22 cellular contexts compared by ENCODE assay signal in genomic region chr4:138671106-138671505, GRCh38.
"Had no signal": no experiment of that assay in that cellular context is flagged by ENCODE, and none has a peak within 500 bp of the region (broad histone marks: within the 10 kb centered on the region; RNA-seq: fewer than 3 reads in every experiment).

No MANE protein-coding gene starts in this region.

- H3K4me3 Mint-ChIP-seq: activated CD4-positive, alpha-beta T cell treated with anti-CD3 and anti-CD28 coated beads, Interleukin-2, amount 10 ng/mL, durations not matched to agents 7 days and 5 days; activated CD8-positive, alpha-beta T cell treated with anti-CD3 and anti-CD28 coated beads, Interleukin-2, amount 10 ng/mL, durations not matched to agents 7 days and 5 days; effector memory CD8-positive, alpha-beta T cell; natural killer cell; stimulated activated naive CD8-positive, alpha-beta T cell treated with anti-CD3 and anti-CD28 coated beads, Interleukin-15, Interleukin-2, amounts not matched to agents 100 ng/mL and 50 ng/mL, for 24 hours; T-helper 1 cell treated with Interleukin-12 subunit alpha and Interleukin-12 subunit beta and Interleukin-4 antibody, amounts not matched to agents 30 μg/mL and 1 μg/mL, for 36 hours had no signal

- H3K27me3 ChIP-seq: adrenal gland, esophagus muscularis mucosa, gastrocnemius medialis, tibial artery had no signal

- ATAC-seq: activated CD8-positive, alpha-beta T cell treated with anti-CD3 and anti-CD28 coated beads, Interleukin-2, amount 10 ng/mL, durations not matched to agents 7 days and 5 days; activated naive CD4-positive, alpha-beta T cell treated with anti-CD3 and anti-CD28 coated beads, Interleukin-2, amount 50 U/mL, for 72 hours; effector memory CD8-positive, alpha-beta T cell; gastrocnemius medialis; left ventricle myocardium superior; natural killer cell had no signal

- H3K27me3 Mint-ChIP-seq: progenitor cell of endocrine pancreas had no signal

- H3K9me3 Mint-ChIP-seq: activated CD4-positive, alpha-beta T cell treated with anti-CD3 and anti-CD28 coated beads, Interleukin-2, amount 10 ng/mL, durations not matched to agents 7 days and 5 days; activated naive CD4-positive, alpha-beta T cell treated with anti-CD3 and anti-CD28 coated beads, Interleukin-2, amount 50 U/mL, for 72 hours; effector memory CD8-positive, alpha-beta T cell; stimulated activated naive CD8-positive, alpha-beta T cell treated with anti-CD3 and anti-CD28 coated beads, Interleukin-15, Interleukin-2, amounts not matched to agents 100 ng/mL and 50 ng/mL, for 24 hours; T-helper 1 cell treated with Interleukin-12 subunit alpha and Interleukin-12 subunit beta and Interleukin-4 antibody, amounts not matched to agents 30 μg/mL and 1 μg/mL, for 36 hours had no signal

- H3K4me1 ChIP-seq: gastrocnemius medialis had no signal

- H3K27ac Mint-ChIP-seq: activated CD4-positive, alpha-beta T cell treated with anti-CD3 and anti-CD28 coated beads, Interleukin-2, amount 10 ng/mL, durations not matched to agents 7 days and 5 days; activated CD8-positive, alpha-beta T cell treated with anti-CD3 and anti-CD28 coated beads, Interleukin-2, amount 10 ng/mL, durations not matched to agents 7 days and 5 days; activated naive CD4-positive, alpha-beta T cell treated with anti-CD3 and anti-CD28 coated beads, Interleukin-2, amount 50 U/mL, for 72 hours; effector memory CD8-positive, alpha-beta T cell; natural killer cell; progenitor cell of endocrine pancreas; stimulated activated naive CD8-positive, alpha-beta T cell treated with anti-CD3 and anti-CD28 coated beads, Interleukin-15, Interleukin-2, amounts not matched to agents 100 ng/mL and 50 ng/mL, for 24 hours; T-helper 1 cell treated with Interleukin-12 subunit alpha and Interleukin-12 subunit beta and Interleukin-4 antibody, amounts not matched to agents 30 μg/mL and 1 μg/mL, for 36 hours had no signal

- H3K4me3 ChIP-seq: adrenal gland, esophagus muscularis mucosa, gastrocnemius medialis, tibial artery had no signal

- DNase-seq: activated CD4-positive, alpha-beta T cell treated with anti-CD3 and anti-CD28 coated beads, Interleukin-2, amount 10 ng/mL, durations not matched to agents 7 days and 5 days; activated CD4-positive, CD25-positive, alpha-beta regulatory T cell treated with anti-CD3 and anti-CD28 coated beads, Interleukin-2, amount 50 U/mL, for 72 hours; activated CD8-positive, alpha-beta T cell treated with anti-CD3 and anti-CD28 coated beads, Interleukin-2, amount 10 ng/mL, durations not matched to agents 7 days and 5 days; activated gamma-delta T cell treated with Interleukin-2 at 50 U/mL for 16 hours; adrenal gland; central memory CD4-positive, alpha-beta T cell; effector memory CD8-positive, alpha-beta T cell; gastrocnemius medialis; hypothalamus; left ventricle myocardium superior; mammary epithelial cell; midbrain; natural killer cell; stimulated activated CD4-positive, alpha-beta T cell treated with anti-CD3 and anti-CD28 coated beads, Interleukin-4, amount 100 ng/mL, for 24 hours; T1000; tibial artery; WERI-Rb-1 had no signal

- H3K36me3 Mint-ChIP-seq: activated naive CD4-positive, alpha-beta T cell treated with anti-CD3 and anti-CD28 coated beads, Interleukin-2, amount 50 U/mL, for 72 hours; natural killer cell had no signal

- H3K9me3 ChIP-seq: adrenal gland, esophagus muscularis mucosa, gastrocnemius medialis, tibial artery had no signal

- H3K4me1 Mint-ChIP-seq: activated CD4-positive, alpha-beta T cell treated with anti-CD3 and anti-CD28 coated beads, Interleukin-2, amount 10 ng/mL, durations not matched to agents 7 days and 5 days; natural killer cell had no signal

- H3K27ac ChIP-seq: adrenal gland, esophagus muscularis mucosa, gastrocnemius medialis, tibial artery, WERI-Rb-1 had no signal

- H3K36me3 ChIP-seq: adrenal gland, esophagus muscularis mucosa, gastrocnemius medialis, tibial artery, WERI-Rb-1 had no signal
